Comparison of ENCODE assay signal across 8 cellular contexts in genomic region chr2:127423476-127423840, GRCh38. TPM values are rescaled to one million over a fixed set of nuclear protein-coding genes. Genes with fewer than 3 reads are reported as not detected.
DNase-seq lines count a peak whose midpoint lies in the region; ATAC-seq, FAIRE-seq and TF ChIP-seq lines count a peak whose summit lies in the region.
"Had no signal": no experiment of that assay in that cellular context is flagged by ENCODE, and none has a peak within 500 bp of the region (broad histone marks: within the 10 kb centered on the region; RNA-seq: fewer than 3 reads in every experiment).

No MANE protein-coding gene starts in this region.

- ATAC-seq in GM19438 (IDR thresholded peaks at IDR 0.05; ENCODE audit: low read depth, unreplicated experiment) = peak; percentile 24
- ATAC-seq in pancreas = peak; percentile 54 to 82 (median 75)
- no peak for ATAC-seq in GM21528 (IDR thresholded peaks at IDR 0.05; ENCODE audit: low FRiP score, unreplicated experiment)
- ATAC-seq in GM21390 (IDR thresholded peaks at IDR 0.05; ENCODE audit: unreplicated experiment) = no peak

- DNase-seq in NCI-H2171 treated with DMSO at 0.1 percent for 48 hours (lab: John Stamatoyannopoulos, UW) (peak; percentile 75), pancreas (peak in 2 of 6 donors; percentile 27 to 77), GM03348 (ENCODE audit: low spot score) (no peak)

- H3K36me3 ChIP-seq in duodenal mucosa (ENCODE audit: control insufficient read depth in 1 of 2, insufficient read depth in 2 of 2, low read length in 2 of 2) = no peaks in the 10 kb centered on the region
- H3K36me3 ChIP-seq in pancreas = no peaks in the 10 kb centered on the region

- peak overlapping the region; percentile 10 to 38 for H3K9ac ChIP-seq in duodenal mucosa (ENCODE audit: low read depth in 1 of 2, low read length in 2 of 2)

- intact Hi-C loops in pancreas (cut with DNase I) = no loop called here

- H3K27me3 ChIP-seq in duodenal mucosa (ENCODE audit: control insufficient read depth in 1 of 2, insufficient read depth in 2 of 2, low read length in 2 of 2) (peaks cover 5 to 7% of the 10 kb centered on the region in 2 donors), pancreas (peaks cover 0 to 8% (median 0%) of the 10 kb centered on the region in 4 donors)

- no peak for FAIRE-seq in pancreas (lab: Jason Lieb, UNC)

- H3K4me3 ChIP-seq in duodenal mucosa (ENCODE audit: low read depth in 1 of 2, low read length in 2 of 2) = peak overlapping the region; percentile 53 to 57
- peak overlapping the region in 3 of 4 donors; percentile 13 to 55 (median 29) for H3K4me3 ChIP-seq in pancreas

- H3K9me3 ChIP-seq in duodenal mucosa (ENCODE audit: control insufficient read depth in 1 of 2, low read length in 2 of 2) = no peaks in the 10 kb centered on the region
- no peaks in the 10 kb centered on the region for H3K9me3 ChIP-seq in pancreas

- TF ChIP-seq CTCF in pancreas (IDR thresholded peaks at IDR 0.05) = no peak

- peaks cover 0 to 4% of the 10 kb centered on the region in 2 donors for H3K4me1 ChIP-seq in duodenal mucosa (ENCODE audit: control insufficient read depth in 1 of 2, insufficient read depth in 2 of 2, low read length in 2 of 2)
- H3K4me1 ChIP-seq in pancreas = peaks cover 0 to 6% (median 0%) of the 10 kb centered on the region in 3 donors

- H3K27ac ChIP-seq in duodenal mucosa (ENCODE audit: low read depth, low read length) (no peak overlapping the region), pancreas (no peak overlapping the region)

- 2 to 3% methylated on average over 19 to 30 of the region's 30 CpGs for WGBS in pancreas, 2 donors

RNA-seq across cellular contexts. Expression of gene PROC, which starts 5.2 kb away (rescaled TPM):
- total RNA-seq in pancreas = under 1 TPM in 3 of 6 donors, not detected in 3; 0.26 to 0.86 (median 0.41) TPM
- 1 to 10 TPM; 1.7 to 3.2 TPM for polyA plus RNA-seq in pancreas
- total RNA-seq: T-helper 1 cell treated with Interleukin-12 subunit alpha and Interleukin-12 subunit beta and Interleukin-4 antibody, amounts not matched to agents 30 ng/mL and 1 ng/mL, for 36 hours had no signal

RNA-seq across cellular contexts. Expression of gene MAP3K2, which starts 35.7 kb away (rescaled TPM):
- total RNA-seq in pancreas = 10 to 100 TPM; 21.0 to 37.6 (median 24.6) TPM
- polyA plus RNA-seq in pancreas = 1 to 10 TPM; 4.2 to 6.9 TPM

Comparison
In these comparisons a context has a peak if more than half of its experiments do, and no peak if none do; other contexts are left out.
1. ATAC-seq: peak in GM19438 (single experiment) and pancreas (4 of 4); none in GM21528 (single experiment) and GM21390 (single experiment).